ENCODE assay signal across 12 cellular contexts in the genomic region with DNA sequence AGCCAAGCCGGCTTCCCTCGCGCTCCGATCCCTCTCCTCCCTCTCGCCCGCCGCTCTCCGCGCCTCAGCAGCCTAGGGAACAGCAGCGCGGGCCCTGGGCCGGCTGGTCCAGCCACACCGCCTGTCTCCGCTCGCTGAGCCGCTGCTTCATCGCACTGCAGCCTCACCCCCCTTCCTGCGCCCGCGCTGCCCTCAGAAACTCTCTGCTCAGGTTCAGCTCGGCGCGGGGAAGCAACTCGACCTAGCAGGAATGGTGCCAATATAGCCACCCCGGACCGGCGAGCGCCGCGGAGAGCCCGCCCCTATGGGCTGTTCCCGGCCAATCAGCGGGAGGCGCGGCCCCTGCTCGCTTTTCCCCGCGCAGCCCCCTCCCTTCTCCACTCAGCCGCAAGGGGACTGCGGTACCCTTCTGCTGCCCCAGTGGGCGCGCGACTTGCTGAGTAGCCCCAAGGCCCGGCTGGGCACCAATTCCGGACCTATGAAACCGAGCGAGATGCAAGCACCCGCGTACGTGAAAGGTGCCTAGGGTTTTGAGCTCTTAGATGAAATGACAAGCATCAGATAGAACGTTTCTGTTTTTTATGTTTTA. TPM values are rescaled to one million over a fixed set of nuclear protein-coding genes. Genes with fewer than 3 reads are reported as not detected.
A peak's percentile ranks its signal among the peaks of the same experiment; 100 is the strongest.
DNase-seq lines count a peak whose midpoint lies in the region; TF ChIP-seq lines count a peak whose summit lies in the region.
"Had no signal": no experiment of that assay in that cellular context is flagged by ENCODE, and none has a peak within 500 bp of the region (broad histone marks: within the 10 kb centered on the region; RNA-seq: fewer than 3 reads in every experiment).

A gene with protein sequence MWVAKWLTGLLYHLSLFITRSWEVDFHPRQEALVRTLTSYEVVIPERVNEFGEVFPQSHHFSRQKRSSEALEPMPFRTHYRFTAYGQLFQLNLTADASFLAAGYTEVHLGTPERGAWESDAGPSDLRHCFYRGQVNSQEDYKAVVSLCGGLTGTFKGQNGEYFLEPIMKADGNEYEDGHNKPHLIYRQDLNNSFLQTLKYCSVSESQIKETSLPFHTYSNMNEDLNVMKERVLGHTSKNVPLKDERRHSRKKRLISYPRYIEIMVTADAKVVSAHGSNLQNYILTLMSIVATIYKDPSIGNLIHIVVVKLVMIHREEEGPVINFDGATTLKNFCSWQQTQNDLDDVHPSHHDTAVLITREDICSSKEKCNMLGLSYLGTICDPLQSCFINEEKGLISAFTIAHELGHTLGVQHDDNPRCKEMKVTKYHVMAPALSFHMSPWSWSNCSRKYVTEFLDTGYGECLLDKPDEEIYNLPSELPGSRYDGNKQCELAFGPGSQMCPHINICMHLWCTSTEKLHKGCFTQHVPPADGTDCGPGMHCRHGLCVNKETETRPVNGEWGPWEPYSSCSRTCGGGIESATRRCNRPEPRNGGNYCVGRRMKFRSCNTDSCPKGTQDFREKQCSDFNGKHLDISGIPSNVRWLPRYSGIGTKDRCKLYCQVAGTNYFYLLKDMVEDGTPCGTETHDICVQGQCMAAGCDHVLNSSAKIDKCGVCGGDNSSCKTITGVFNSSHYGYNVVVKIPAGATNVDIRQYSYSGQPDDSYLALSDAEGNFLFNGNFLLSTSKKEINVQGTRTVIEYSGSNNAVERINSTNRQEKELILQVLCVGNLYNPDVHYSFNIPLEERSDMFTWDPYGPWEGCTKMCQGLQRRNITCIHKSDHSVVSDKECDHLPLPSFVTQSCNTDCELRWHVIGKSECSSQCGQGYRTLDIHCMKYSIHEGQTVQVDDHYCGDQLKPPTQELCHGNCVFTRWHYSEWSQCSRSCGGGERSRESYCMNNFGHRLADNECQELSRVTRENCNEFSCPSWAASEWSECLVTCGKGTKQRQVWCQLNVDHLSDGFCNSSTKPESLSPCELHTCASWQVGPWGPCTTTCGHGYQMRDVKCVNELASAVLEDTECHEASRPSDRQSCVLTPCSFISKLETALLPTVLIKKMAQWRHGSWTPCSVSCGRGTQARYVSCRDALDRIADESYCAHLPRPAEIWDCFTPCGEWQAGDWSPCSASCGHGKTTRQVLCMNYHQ (N-terminal part only) (minus strand): TSS at position 233 of the 589 bp plus-strand sequence. CDS start 282 bp downstream, outside the sequence.

- intact Hi-C loops in thyroid gland (cut with DNase I) = no loop called here

- H2AFZ ChIP-seq in neuron (ENCODE audit: low read depth, low read length) = peak within 1 kb of the TSS; percentile 93

- H3K36me3 ChIP-seq in neuron (ENCODE audit: insufficient read depth, low read length) = no peaks in the 10 kb centered on the region
- no peaks in the 10 kb centered on the region for H3K36me3 ChIP-seq in right atrium auricular region
- H3K36me3 ChIP-seq in thyroid gland = no peaks in the 10 kb centered on the region

- H3K27me3 ChIP-seq in neuron (ENCODE audit: insufficient read depth, low read length) (peaks cover 6% of the 10 kb centered on the region), right atrium auricular region (peaks cover 9% of the 10 kb centered on the region in 2 donors), thyroid gland (no peaks in the 10 kb centered on the region)

- H3K9me3 ChIP-seq in neuron (ENCODE audit: low read length) = no peaks in the 10 kb centered on the region
- peaks cover 0 to 19% of the 10 kb centered on the region in 2 donors for H3K9me3 ChIP-seq in right atrium auricular region
- H3K9me3 ChIP-seq in thyroid gland = no peaks in the 10 kb centered on the region

- H3K4me3 ChIP-seq in neuron (ENCODE audit: low read length) = peak within 1 kb of the TSS; percentile 80
- peak within 1 kb of the TSS in 1 of 2 donors; percentile 4 for H3K4me3 ChIP-seq in right atrium auricular region
- H3K4me3 ChIP-seq in thyroid gland (replicated peaks in 1 of 3) = no peak within 1 kb of the TSS

- TF ChIP-seq CTCF in right atrium auricular region (IDR thresholded peaks at IDR 0.05) (no peak), thyroid gland (IDR thresholded peaks at IDR 0.05) (no peak)

- DNase-seq in DMS53 treated with DMSO at 0.1 percent for 48 hours (lab: John Stamatoyannopoulos, UW; ENCODE audit: unreplicated experiment) (peak; percentile 77), NCI-H524 treated with DMSO at 0.1 percent for 48 hours (lab: John Stamatoyannopoulos, UW) (peak; percentile 64), fibroblast of peridontal ligament (ENCODE audit: extremely low read depth) (peak; percentile 5), mucosa of gallbladder (ENCODE audit: low spot score) (no peak), ureter (ENCODE audit: low spot score) (no peak), right atrium auricular region (ENCODE audit: low spot score) (no peak), thyroid gland (no peak)
- DNase-seq: activated CD8-positive, alpha-beta T cell treated with anti-CD3 and anti-CD28 coated beads, Interleukin-2, amount 10 ng/mL, durations not matched to agents 7 days and 5 days; DND-41; NCI-H1092 had no signal

- TF ChIP-seq POLR2A in thyroid gland (IDR thresholded peaks at IDR 0.05) = no peak

- H3K27ac ChIP-seq in right atrium auricular region = no peak within 1 kb of the TSS
- H3K27ac ChIP-seq in thyroid gland = no peak within 1 kb of the TSS

- WGBS in thyroid gland, 2 donors = 1 to 6% methylated on average over 13 to 26 of the region's 51 CpGs

- H3K4me1 ChIP-seq in neuron (ENCODE audit: insufficient read depth, low read length) = peaks cover 17% of the 10 kb centered on the region
- no peaks in the 10 kb centered on the region for H3K4me1 ChIP-seq in right atrium auricular region
- no peaks in the 10 kb centered on the region for H3K4me1 ChIP-seq in thyroid gland

RNA-seq across cellular contexts. Expression of the gene that starts here (rescaled TPM):
- total RNA-seq in mucosa of gallbladder = not detected
- not detected for total RNA-seq in ureter
- total RNA-seq in right atrium auricular region = not detected
- under 1 TPM in 1 of 4 donors, not detected in 3; 0.11 TPM for total RNA-seq in thyroid gland
- total RNA-seq: activated CD8-positive, alpha-beta T cell treated with anti-CD3 and anti-CD28 coated beads, Interleukin-2, amount 10 ng/mL, durations not matched to agents 7 days and 5 days; RPMI7951 had no signal

Comparison
In these comparisons a context has a peak if more than half of its experiments do, and no peak if none do; other contexts are left out.
1. DNase-seq: peak in DMS53 treated with DMSO at 0.1 percent for 48 hours (single experiment), NCI-H524 treated with DMSO at 0.1 percent for 48 hours (single experiment) and fibroblast of peridontal ligament (single experiment); none in mucosa of gallbladder (single experiment), ureter (single experiment), right atrium auricular region (single experiment) and thyroid gland (0 of 2).